In genomic region chr9:131433302-131433854, GRCh38 we compare ENCODE assay signal across 15 cellular contexts. TPM values are rescaled to one million over a fixed set of nuclear protein-coding genes. Genes with fewer than 3 reads are reported as not detected.
A peak's percentile ranks its signal among the peaks of the same experiment; 100 is the strongest.
DNase-seq lines count a peak whose midpoint lies in the region; ATAC-seq and TF ChIP-seq lines count a peak whose summit lies in the region.
"Had no signal": no experiment of that assay in that cellular context is flagged by ENCODE, and none has a peak within 500 bp of the region (broad histone marks: within the 10 kb centered on the region; RNA-seq: fewer than 3 reads in every experiment).

No MANE protein-coding gene starts in this region.

- H3K9me3 ChIP-seq in breast epithelium (no peaks in the 10 kb centered on the region), mammary epithelial cell (replicated peaks; ENCODE audit: insufficient read depth, low read length) (no peaks in the 10 kb centered on the region), thymus (ENCODE audit: control insufficient read depth) (no peaks in the 10 kb centered on the region)
- H3K9me3 ChIP-seq: ascending aorta had no signal

- H3K27ac ChIP-seq in breast epithelium (peak overlapping the region in 1 of 2 donors; percentile 56), mammary epithelial cell (ENCODE audit: insufficient read depth, low read depth, low read length) (no peak overlapping the region), thymus (ENCODE audit: low read depth) (peak overlapping the region; percentile 46)
- H3K27ac ChIP-seq: ascending aorta had no signal

- intact Hi-C loops in MCF 10A (cut with micrococcal nuclease) (no loop called here), breast epithelium (cut with DNase I; ENCODE audit: low total_unique reads) (no loop called here), mammary epithelial cell (cut with micrococcal nuclease) (loop anchor here (5.0 kb wide), 1 partner anchor 44 kb away; no protein-coding TSS in a partner anchor)

- dilution Hi-C loops in mammary epithelial cell (cut with HindIII; ENCODE audit: low sequenced_read_pairs): loop anchor here (25.0 kb wide), 1 partner anchor 296 kb away; the partner anchor contains the start of gene NUP214

- H3K4me3 ChIP-seq in breast epithelium (no peak overlapping the region), mammary epithelial cell (replicated peaks in 1 of 3; ENCODE audit: insufficient read depth in 1 of 3, low read depth in 2 of 3, low read length in 3 of 3) (no peak overlapping the region), thymus (ENCODE audit: low read length) (no peak overlapping the region)
- H3K4me3 ChIP-seq: ascending aorta had no signal

- H3K27me3 ChIP-seq in breast epithelium (no peaks in the 10 kb centered on the region), mammary epithelial cell (ENCODE audit: insufficient read depth, low read length) (no peaks in the 10 kb centered on the region), thymus (ENCODE audit: control insufficient read depth, insufficient read depth) (no peaks in the 10 kb centered on the region)
- H3K27me3 ChIP-seq: ascending aorta had no signal

- DNase-seq in MCF 10A (ENCODE audit: unreplicated experiment): no peak
- no peak for DNase-seq in breast epithelium (ENCODE audit: low spot score in 2 of 2)
- DNase-seq in mammary epithelial cell: no peak
- DNase-seq in mesothelial cell of epicardium (ENCODE audit: low spot score in 2 of 2, unreplicated experiment in 2 of 2): no peak
- no peak for DNase-seq in NCI-H1092 treated with DMSO at 0.1 percent for 48 hours (lab: John Stamatoyannopoulos, UW)
- no peak for DNase-seq in activated naive CD8-positive, alpha-beta T cell treated with anti-CD3 and anti-CD28 coated beads, Interleukin-2, amount 50 U/mL, for 24 hours
- DNase-seq in mucosa of gallbladder (ENCODE audit: low spot score): no peak
- DNase-seq: KBM-7, left colon, NCI-H187, NCI-H82, occipital lobe, SHP77 had no signal

- no peak overlapping the region for H3K9ac ChIP-seq in mammary epithelial cell (ENCODE audit: insufficient read depth, low read length)

- WGBS in mammary epithelial cell (ENCODE audit: low coverage, missing lambda C conversion rate): 57% methylated on average over 3 of the region's 3 CpGs
- WGBS in thymus: 96% methylated on average over 3 of the region's 3 CpGs

- H3K36me3 Mint-ChIP-seq in MCF 10A (ENCODE audit: insufficient read depth, unreplicated experiment) (peaks cover 71% of the 10 kb centered on the region), mesothelial cell of epicardium (peaks cover 33% of the 10 kb centered on the region)
- peaks cover 46% of the 10 kb centered on the region for H3K36me3 Mint-ChIP-seq in activated naive CD8-positive, alpha-beta T cell treated with anti-CD3 and anti-CD28 coated beads, Interleukin-2, amount 50 U/mL, for 24 hours (ENCODE audit: low read depth)

- peak overlapping the region; percentile 23 for H3K4me2 ChIP-seq in mammary epithelial cell (ENCODE audit: insufficient read depth, low read depth, low read length)

- no peaks in the 10 kb centered on the region for H3K27me3 Mint-ChIP-seq in MCF 10A (ENCODE audit: insufficient read depth, unreplicated experiment)
- H3K27me3 Mint-ChIP-seq in mesothelial cell of epicardium (ENCODE audit: low read depth): no peaks in the 10 kb centered on the region
- no peaks in the 10 kb centered on the region for H3K27me3 Mint-ChIP-seq in activated naive CD8-positive, alpha-beta T cell treated with anti-CD3 and anti-CD28 coated beads, Interleukin-2, amount 50 U/mL, for 24 hours

- no peaks in the 10 kb centered on the region for H3K9me3 Mint-ChIP-seq in MCF 10A (ENCODE audit: unreplicated experiment)
- no peaks in the 10 kb centered on the region for H3K9me3 Mint-ChIP-seq in mesothelial cell of epicardium
- no peaks in the 10 kb centered on the region for H3K9me3 Mint-ChIP-seq in activated naive CD8-positive, alpha-beta T cell treated with anti-CD3 and anti-CD28 coated beads, Interleukin-2, amount 50 U/mL, for 24 hours

- no peak overlapping the region for H2AFZ ChIP-seq in mammary epithelial cell (ENCODE audit: low read depth, low read length)

- H3K27ac Mint-ChIP-seq in MCF 10A (ENCODE audit: low read depth, unreplicated experiment) (peak overlapping the region; percentile 12), mesothelial cell of epicardium (peak overlapping the region; percentile 50)
- H3K27ac Mint-ChIP-seq in activated naive CD8-positive, alpha-beta T cell treated with anti-CD3 and anti-CD28 coated beads, Interleukin-2, amount 50 U/mL, for 24 hours: no peak overlapping the region

- POLR2A ChIA-PET in MCF 10A (lab: Yijun Ruan, JAX): interaction anchor here (0.6 to 1.3 kb wide), 2 partner anchors 25 to 30 kb away, joined by 3 read pairs; no protein-coding TSS in a partner anchor

- CTCF ChIA-PET in MCF 10A (lab: Yijun Ruan, JAX): interaction anchor here (0.9 to 2.1 kb wide), 3 partner anchors 10 to 718 kb away, joined by 3 to 13 read pairs (median 4); no protein-coding TSS in a partner anchor
- CTCF ChIA-PET in mammary epithelial cell (lab: Charles Lee; ENCODE audit: low non-redundant PET): interaction anchor here (0.6 kb wide), 1 partner anchor 22 kb away, joined by 4 read pairs; no protein-coding TSS in a partner anchor

- H3K4me1 ChIP-seq in breast epithelium (peaks cover 0 to 9% of the 10 kb centered on the region in 2 donors), mammary epithelial cell (ENCODE audit: insufficient read depth, low read length) (peaks cover 25% of the 10 kb centered on the region), thymus (ENCODE audit: control insufficient read depth, insufficient read depth, low read length) (peaks cover 13% of the 10 kb centered on the region)

- H3K36me3 ChIP-seq in breast epithelium (no peaks in the 10 kb centered on the region), mammary epithelial cell (ENCODE audit: insufficient read depth, low read length) (peaks cover 26% of the 10 kb centered on the region), thymus (ENCODE audit: control insufficient read depth, insufficient read depth) (peaks cover 45% of the 10 kb centered on the region)

- no peak overlapping the region for H3K4me3 Mint-ChIP-seq in MCF 10A (ENCODE audit: unreplicated experiment)
- H3K4me3 Mint-ChIP-seq in mesothelial cell of epicardium: no peak overlapping the region
- no peak overlapping the region for H3K4me3 Mint-ChIP-seq in activated naive CD8-positive, alpha-beta T cell treated with anti-CD3 and anti-CD28 coated beads, Interleukin-2, amount 50 U/mL, for 24 hours

- peaks cover 4% of the 10 kb centered on the region for H4K20me1 ChIP-seq in mammary epithelial cell (ENCODE audit: insufficient read depth, low read length)

- in situ Hi-C loops in mammary epithelial cell (cut with MboI; ENCODE audit: low sequenced_read_pairs in 2 of 2): no loop called here

- peaks cover 93% of the 10 kb centered on the region for H3K79me2 ChIP-seq in mammary epithelial cell (ENCODE audit: insufficient read depth, low read length)

- BruUV-seq in MCF 10A (replicated peaks; lab: Mats Ljungman, UMichigan): no TSS peak
- no TSS peak for BruUV-seq in mammary epithelial cell (replicated peaks; lab: Mats Ljungman, UMichigan)

- no peak for TF ChIP-seq POLR2A in breast epithelium (IDR thresholded peaks at IDR 0.05)

- TF ChIP-seq CTCF in MCF 10A (IDR thresholded peaks at IDR 0.05; ENCODE audit: unreplicated experiment) (no peak), breast epithelium (IDR thresholded peaks at IDR 0.05) (no peak), mammary epithelial cell (conservative IDR thresholded peaks at IDR 0.05 in 1 of 2, IDR thresholded peaks at IDR 0.05 in 1 of 2; ENCODE audit: extremely low read depth in 1 of 2, insufficient read depth in 1 of 2, low read depth in 1 of 2, low read length in 2 of 2) (no peak), mesothelial cell of epicardium (IDR thresholded peaks at IDR 0.05; ENCODE audit: unreplicated experiment) (no peak)

- no peak for ATAC-seq in activated naive CD8-positive, alpha-beta T cell treated with anti-CD3 and anti-CD28 coated beads, Interleukin-2, amount 50 U/mL, for 24 hours
- ATAC-seq: left colon had no signal

- H3K4me1 Mint-ChIP-seq in MCF 10A (ENCODE audit: insufficient read depth, unreplicated experiment): no peaks in the 10 kb centered on the region
- H3K4me1 Mint-ChIP-seq in mesothelial cell of epicardium: peaks cover 12% of the 10 kb centered on the region
- H3K4me1 Mint-ChIP-seq in activated naive CD8-positive, alpha-beta T cell treated with anti-CD3 and anti-CD28 coated beads, Interleukin-2, amount 50 U/mL, for 24 hours: peaks cover 19% of the 10 kb centered on the region

RNA-seq across cellular contexts. Expression of gene PRRC2B, which starts 39.5 kb away (rescaled TPM):
- total RNA-seq in MCF 10A (2022): 173 and 186 TPM in 2 replicates
- total RNA-seq in breast epithelium: 100 to 1,000 TPM in 2 of 3 donors, 10 to 100 TPM in 1; 95.9 to 143 (median 102) TPM
- total RNA-seq in mammary epithelial cell: 100 to 1,000 TPM in 1 of 2 donors, 10 to 100 TPM in 1; 84.0 to 170 TPM
- 26.5 TPM for polyA plus RNA-seq in mammary epithelial cell
- 206 TPM for polyA minus RNA-seq in mammary epithelial cell
- total RNA-seq in mesothelial cell of epicardium: 495 to 505 TPM (median 497 TPM) in 3 replicates
- polyA plus RNA-seq in thymus: 73.5 TPM
- total RNA-seq in mucosa of gallbladder: 261 TPM
